Comparison of ENCODE assay signal across 29 cellular contexts in the genomic region with DNA sequence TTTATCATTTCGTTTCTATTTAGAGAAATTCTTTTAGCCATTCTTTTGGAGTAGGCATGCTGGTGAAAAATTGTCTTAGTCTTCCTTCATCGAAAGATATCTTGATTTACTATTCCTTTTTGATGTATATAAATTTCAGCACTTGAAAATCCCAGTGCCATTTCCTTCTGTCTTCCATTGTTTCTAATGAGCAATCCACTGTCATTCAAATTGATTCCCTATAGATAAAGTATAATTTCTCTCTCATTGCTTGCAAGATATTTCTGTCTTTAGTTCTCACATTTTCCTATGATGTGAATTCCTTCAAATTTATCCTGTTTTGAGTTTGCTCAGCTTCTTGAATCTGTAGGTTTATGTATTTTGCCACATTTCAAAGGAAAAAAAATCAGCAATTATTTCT.
"Had no signal": no experiment of that assay in that cellular context is flagged by ENCODE, and none has a peak within 500 bp of the region (broad histone marks: within the 10 kb centered on the region; RNA-seq: fewer than 3 reads in every experiment).

No MANE protein-coding gene starts in this region.

- H3K9me3 ChIP-seq: testis, thoracic aorta, thyroid gland, uterus, vagina had no signal

- H3K36me3 ChIP-seq: stomach, suprapubic skin, thoracic aorta, thyroid gland, tibial artery, tibial nerve, transverse colon, upper lobe of left lung, upper lobe of right lung, uterus, vagina had no signal

- H3K27me3 ChIP-seq: stomach, testis, thyroid gland, tibial artery, tibial nerve, transverse colon, upper lobe of left lung, upper lobe of right lung, uterus, vagina had no signal

- H3K4me3 ChIP-seq: stomach, suprapubic skin, testis, thoracic aorta, thyroid gland, tibial artery, tibial nerve, transverse colon, upper lobe of left lung, upper lobe of right lung, uterus, vagina had no signal

- H3K27ac ChIP-seq: stomach, suprapubic skin, testis, thoracic aorta, thyroid gland, tibial artery, tibial nerve, transverse colon, upper lobe of left lung, upper lobe of right lung, uterus, vagina had no signal

- H3K27me3 Mint-ChIP-seq: stimulated activated naive CD8-positive, alpha-beta T cell treated with anti-CD3 and anti-CD28 coated beads, Interleukin-15, Interleukin-2, amounts not matched to agents 100 ng/mL and 50 ng/mL, for 24 hours had no signal

- H3K4me1 Mint-ChIP-seq: stimulated activated effector memory CD8-positive, alpha-beta T cell treated with anti-CD3 and anti-CD28 coated beads, Interleukin-12 subunit alpha, Interleukin-12 subunit beta, amount 100 ng/mL, for 72 hours; stimulated activated memory B cell treated with anti-CD40 and anti-IgM and Interleukin-4, amounts not matched to agents 10 μg/mL and 1 μg/mL and 100 μg/mL, for 72 hours; stimulated activated naive B cell treated with anti-CD40 and anti-IgM and Interleukin-4, amounts not matched to agents 10 μg/mL and 1 μg/mL and 100 μg/mL, for 72 hours; stimulated activated naive CD8-positive, alpha-beta T cell treated with anti-CD3 and anti-CD28 coated beads, Interleukin-15, amount 100 ng/mL, for 72 hours had no signal

- H3K36me3 Mint-ChIP-seq: stimulated activated effector memory CD8-positive, alpha-beta T cell treated with anti-CD3 and anti-CD28 coated beads, Interleukin-12 subunit alpha, Interleukin-12 subunit beta, amount 100 ng/mL, for 72 hours; stimulated activated memory B cell treated with anti-CD40 and anti-IgM and Interleukin-4, amounts not matched to agents 10 μg/mL and 1 μg/mL and 100 μg/mL, for 72 hours; type B pancreatic cell had no signal

- H3K4me3 Mint-ChIP-seq: stimulated activated effector memory CD8-positive, alpha-beta T cell treated with anti-CD3 and anti-CD28 coated beads, Interleukin-12 subunit alpha, Interleukin-12 subunit beta, amount 100 ng/mL, for 72 hours; stimulated activated memory B cell treated with anti-CD40 and anti-IgM and Interleukin-4, amounts not matched to agents 10 μg/mL and 1 μg/mL and 100 μg/mL, for 72 hours; stimulated activated naive B cell treated with anti-CD40 and anti-IgM and Interleukin-4, amounts not matched to agents 10 μg/mL and 1 μg/mL and 100 μg/mL, for 72 hours; stimulated activated naive CD8-positive, alpha-beta T cell treated with anti-CD3 and anti-CD28 coated beads, Interleukin-15, amount 100 ng/mL, for 72 hours; stimulated activated naive CD8-positive, alpha-beta T cell treated with anti-CD3 and anti-CD28 coated beads, Interleukin-15, Interleukin-2, amounts not matched to agents 100 ng/mL and 50 ng/mL, for 24 hours; type B pancreatic cell had no signal

- H3K4me1 ChIP-seq: stomach, suprapubic skin, testis, thyroid gland, tibial artery, tibial nerve, transverse colon, upper lobe of left lung, upper lobe of right lung, uterus, vagina had no signal

- FAIRE-seq: urothelium cell line had no signal

- ATAC-seq: stimulated activated effector memory CD8-positive, alpha-beta T cell treated with anti-CD3 and anti-CD28 coated beads, Interleukin-12 subunit alpha, Interleukin-12 subunit beta, amount 100 ng/mL, for 72 hours; stimulated activated memory B cell treated with anti-CD40 and anti-IgM and Interleukin-4, amounts not matched to agents 10 μg/mL and 1 μg/mL and 100 μg/mL, for 72 hours; stimulated activated naive B cell treated with anti-CD40 and anti-IgM and Interleukin-4, amounts not matched to agents 10 μg/mL and 1 μg/mL and 100 μg/mL, for 72 hours; stimulated activated naive CD8-positive, alpha-beta T cell treated with anti-CD3 and anti-CD28 coated beads, Interleukin-15, amount 100 ng/mL, for 72 hours; stimulated activated naive CD8-positive, alpha-beta T cell treated with anti-CD3 and anti-CD28 coated beads, Interleukin-15, Interleukin-2, amounts not matched to agents 100 U/mL and 50 U/mL, for 24 hours; upper lobe of right lung had no signal

- DNase-seq: stimulated activated CD4-positive, alpha-beta T cell treated with anti-CD3 and anti-CD28 coated beads, Interleukin-2, amount 100 ng/mL, for 48 hours; stimulated activated CD4-positive, alpha-beta T cell treated with anti-CD3 and anti-CD28 coated beads, Interleukin-4, amount 100 ng/mL, for 1 hour; stimulated activated CD4-positive, alpha-beta T cell treated with anti-CD3 and anti-CD28 coated beads, Interleukin-4, amount 100 ng/mL, for 24 hours; stimulated activated CD4-positive, alpha-beta T cell treated with anti-CD3 and anti-CD28 coated beads, Interleukin-4, amount 100 ng/mL, for 4 hours; stimulated activated CD8-positive, alpha-beta memory T cell treated with anti-CD3 and anti-CD28 coated beads, Interleukin-4, amount 100 ng/mL, for 48 hours; stimulated activated naive B cell treated with anti-CD40 and anti-IgM and Interleukin-4, amounts not matched to agents 10 μg/mL and 1 μg/mL and 100 μg/mL, for 72 hours; stimulated activated naive CD4-positive, alpha-beta T cell; stimulated activated naive CD4-positive, alpha-beta T cell treated with Interleukin-2 at 50 U/mL for 16 hours; stimulated activated naive CD8-positive, alpha-beta T cell treated with anti-CD3 and anti-CD28 coated beads, Interleukin-15, amount 100 ng/mL, for 72 hours; stimulated activated naive CD8-positive, alpha-beta T cell treated with anti-CD3 and anti-CD28 coated beads, Interleukin-15, Interleukin-2, amounts not matched to agents 100 U/mL and 50 U/mL, for 24 hours; stomach; substantia nigra; testis; thyroid gland; tibial artery; transverse colon; trophoblast cell; upper lobe of left lung; upper lobe of right lung; uterus had no signal

- H3K27ac Mint-ChIP-seq: stimulated activated effector memory CD8-positive, alpha-beta T cell treated with anti-CD3 and anti-CD28 coated beads, Interleukin-12 subunit alpha, Interleukin-12 subunit beta, amount 100 ng/mL, for 72 hours; stimulated activated memory B cell treated with anti-CD40 and anti-IgM and Interleukin-4, amounts not matched to agents 10 μg/mL and 1 μg/mL and 100 μg/mL, for 72 hours; stimulated activated naive B cell treated with anti-CD40 and anti-IgM and Interleukin-4, amounts not matched to agents 10 μg/mL and 1 μg/mL and 100 μg/mL, for 72 hours; stimulated activated naive CD8-positive, alpha-beta T cell treated with anti-CD3 and anti-CD28 coated beads, Interleukin-15, amount 100 ng/mL, for 72 hours; stimulated activated naive CD8-positive, alpha-beta T cell treated with anti-CD3 and anti-CD28 coated beads, Interleukin-15, Interleukin-2, amounts not matched to agents 100 ng/mL and 50 ng/mL, for 24 hours; type B pancreatic cell had no signal

- H3K9me3 Mint-ChIP-seq: stimulated activated naive CD8-positive, alpha-beta T cell treated with anti-CD3 and anti-CD28 coated beads, Interleukin-15, Interleukin-2, amounts not matched to agents 100 ng/mL and 50 ng/mL, for 24 hours; type B pancreatic cell had no signal
